Comparison of ENCODE assay signal across 1 cellular context in genomic region chr7:101589976-101590662, GRCh38.
TF ChIP-seq lines count a peak whose summit lies in the region.

No MANE protein-coding gene starts in this region.

TF ChIP-seq in SK-N-SH treated with all-trans-retinoic acid at 6 μM for 48 hours, 23 proteins besides CTCF, POLR2A, EP300 and RAD21 (continued from another document):
- TF ChIP-seq CSRNP3 (CRISPR knock-in tag; IDR thresholded peaks at IDR 0.05) (no peak), ZFP3 (CRISPR knock-in tag; IDR thresholded peaks at IDR 0.05) (no peak), ARNTL (CRISPR knock-in tag; IDR thresholded peaks at IDR 0.05; ENCODE audit: borderline replicate concordance, low read depth) (no peak), GLIS3 (CRISPR knock-in tag; IDR thresholded peaks at IDR 0.05) (no peak), TOX (CRISPR knock-in tag; IDR thresholded peaks at IDR 0.05; ENCODE audit: borderline replicate concordance) (no peak), BACH2 (CRISPR knock-in tag; IDR thresholded peaks at IDR 0.05; ENCODE audit: borderline replicate concordance) (no peak), OSR1 (CRISPR knock-in tag; IDR thresholded peaks at IDR 0.05) (no peak), POU6F1 (CRISPR knock-in tag; IDR thresholded peaks at IDR 0.05; ENCODE audit: borderline replicate concordance, low read depth) (no peak)
TF ChIP-seq in SK-N-SH treated with all-trans-retinoic acid at 6 μM for 48 hours: peak in this region for 0.
